8 cellular contexts compared by ENCODE assay signal in genomic region chr16:18926189-18926865, GRCh38. TPM values are rescaled to one million over a fixed set of nuclear protein-coding genes. Genes with fewer than 3 reads are reported as not detected.
A peak's percentile ranks its signal among the peaks of the same experiment; 100 is the strongest.
DNase-seq lines count a peak whose midpoint lies in the region; ATAC-seq and TF ChIP-seq lines count a peak whose summit lies in the region.
"Not testable (repeated sequence)": the region's sequence is repeated elsewhere in the genome, so short reads cannot be mapped to it uniquely, and the experiment has no call there.

SMG1 (minus strand) TSS chr16:18926408; CDS start chr16:18926041, 367 bp downstream.

- not testable (repeated sequence) for H4K20me1 ChIP-seq in KMS-11 (ENCODE audit: insufficient read depth)

- POLR2A ChIA-PET in Panc1 (lab: Charles Lee) = interaction anchor here (0.7 kb wide), 1 partner anchor 31 kb away, joined by 4 read pairs; no protein-coding TSS in a partner anchor

- H3K79me2 ChIP-seq in KMS-11 (ENCODE audit: insufficient read depth, low read depth) = peaks cover 41% of the 10 kb centered on the region

- in situ Hi-C loops in Panc1 (cut with HindIII; ENCODE audit: low pct_unique_long_range_greater_than_20kb, low sequenced_read_pairs) = not testable (repeated sequence)

- ATAC-seq in GM21786 (IDR thresholded peaks at IDR 0.05; ENCODE audit: unreplicated experiment) (peak; percentile 88), Panc1 (peak; percentile 97), esophagus mucosa (peak; percentile 98)

- peak within 1 kb of the TSS; percentile 79 for H2AFZ ChIP-seq in KMS-11 (ENCODE audit: low read depth)

- not testable (repeated sequence) for H3K27me3 ChIP-seq in KMS-11 (ENCODE audit: insufficient read depth, low read depth); Panc1 (ENCODE audit: control insufficient read depth, insufficient read depth, low read length); muscle layer of colon (ENCODE audit: control insufficient read depth in 1 of 2, insufficient read depth in 2 of 2, low read length in 2 of 2)

- DNase-seq in DMS79 treated with DMSO at 0.1 percent for 48 hours (lab: John Stamatoyannopoulos, UW) (peak; percentile 86), Panc1 (ENCODE audit: low read depth, low spot score) (peak; percentile 92)
- DNase-seq in activated T-cell treated with anti-CD3 and anti-CD28 coated beads, Interleukin-2, amount 50 U/mL, for 48 hours = peak; percentile 93 to 96
- DNase-seq in stimulated activated CD8-positive, alpha-beta memory T cell treated with anti-CD3 and anti-CD28 coated beads, Interleukin-7, amount 100 ng/mL, for 1 hour (ENCODE audit: low read depth in 2 of 2) = peak; percentile 83 to 86

- not testable (repeated sequence) for TF ChIP-seq CTCF in KMS-11 (conservative IDR thresholded peaks at IDR 0.05; ENCODE audit: low read depth, low read length); Panc1 (IDR thresholded peaks at IDR 0.05)

- H3K9ac ChIP-seq in KMS-11 = peak within 1 kb of the TSS; percentile 93
- peak within 1 kb of the TSS; percentile 61 for H3K9ac ChIP-seq in muscle layer of colon (ENCODE audit: low read length)

- intact Hi-C loops in Panc1 (cut with micrococcal nuclease; ENCODE audit: unreplicated experiment) = not testable (repeated sequence)

- CTCF ChIA-PET in Panc1 (lab: Charles Lee) = not testable (repeated sequence)

- H3K9me3 ChIP-seq in Panc1 (ENCODE audit: control insufficient read depth, insufficient read depth, low read depth, low read length); muscle layer of colon (ENCODE audit: low read length): not testable (repeated sequence)

- H3K27ac ChIP-seq in KMS-11 = peak within 1 kb of the TSS; percentile 99
- peak within 1 kb of the TSS; percentile 99 for H3K27ac ChIP-seq in Panc1 (ENCODE audit: low read length)
- H3K27ac ChIP-seq in muscle layer of colon (ENCODE audit: low read depth, low read length) = peak within 1 kb of the TSS; percentile 82

- not testable (repeated sequence) for BruUV-seq in Panc1 (replicated peaks; lab: Mats Ljungman, UMichigan)

- not testable (repeated sequence) for H3K4me3 ChIP-seq in KMS-11 (IDR thresholded peaks at IDR 0.05; ENCODE audit: insufficient read depth, low read depth, low read length)
- H3K4me3 ChIP-seq in Panc1 (ENCODE audit: low read depth in 2 of 2, low read length in 2 of 2) (peak within 1 kb of the TSS; percentile 80 to 95), muscle layer of colon (ENCODE audit: low read depth in 1 of 2, low read length in 2 of 2) (peak within 1 kb of the TSS; percentile 64 to 70)

- not testable (repeated sequence) for H3K36me3 ChIP-seq in KMS-11 (ENCODE audit: insufficient read depth); Panc1 (ENCODE audit: control insufficient read depth, insufficient read depth, low read length); muscle layer of colon (ENCODE audit: insufficient read depth, low read length)

- peaks cover 37% of the 10 kb centered on the region for H3K4me1 ChIP-seq in KMS-11 (ENCODE audit: low read depth, poor library complexity, severe bottlenecking)
- H3K4me1 ChIP-seq in Panc1 (ENCODE audit: control insufficient read depth, insufficient read depth, low read length); muscle layer of colon (ENCODE audit: insufficient read depth, low read length): not testable (repeated sequence)

- H3K4me2 ChIP-seq in KMS-11 = peak within 1 kb of the TSS; percentile 46

RNA-seq across cellular contexts. Expression of gene SMG1, which starts in this region (rescaled TPM):
- total RNA-seq in Panc1 (2021; ENCODE audit: unreplicated experiment) = 113 TPM
- 30.3 TPM for polyA plus RNA-seq in Panc1 (2012; ENCODE audit: insufficient read length)
- 49.5 TPM for total RNA-seq in esophagus mucosa
